ENCODE assay signal across 25 cellular contexts in genomic region chr5:144684899-144685298, GRCh38.
"Had no signal": no experiment of that assay in that cellular context is flagged by ENCODE, and none has a peak within 500 bp of the region (broad histone marks: within the 10 kb centered on the region; RNA-seq: fewer than 3 reads in every experiment).

No MANE protein-coding gene starts in this region.

- H3K36me3 Mint-ChIP-seq: naive thymus-derived CD4-positive, alpha-beta T cell; natural killer cell treated with Interleukin-12 subunit alpha and Interleukin-12 subunit beta and Interleukin-15 and Interleukin-18, amount 100 ng/mL, for 72 hours; stimulated activated effector memory CD8-positive, alpha-beta T cell treated with anti-CD3 and anti-CD28 coated beads, Interleukin-12 subunit alpha, Interleukin-12 subunit beta, amount 100 ng/mL, for 72 hours; type B pancreatic cell had no signal

- H3K27me3 Mint-ChIP-seq: naive thymus-derived CD4-positive, alpha-beta T cell; natural killer cell treated with Interleukin-12 subunit alpha and Interleukin-12 subunit beta and Interleukin-15 and Interleukin-18, amount 100 ng/mL, for 72 hours; progenitor cell of endocrine pancreas; stimulated activated naive CD8-positive, alpha-beta T cell treated with anti-CD3 and anti-CD28 coated beads, Interleukin-15, amount 100 ng/mL, for 72 hours; type B pancreatic cell had no signal

- H3K27ac ChIP-seq: left ventricle myocardium inferior, ovary, skin epidermis, tibial nerve, uterus had no signal

- H3K9me3 Mint-ChIP-seq: type B pancreatic cell had no signal

- H3K27me3 ChIP-seq: ovary, tibial nerve, uterus had no signal

- H3K4me1 ChIP-seq: left ventricle myocardium inferior, tibial nerve, uterus had no signal

- H3K4me3 ChIP-seq: left ventricle myocardium inferior, lung, mucosa of descending colon, ovary, skin epidermis, tibial nerve, uterus had no signal

- H3K36me3 ChIP-seq: left ventricle myocardium inferior, ovary, tibial nerve, uterus had no signal

- H3K4me1 Mint-ChIP-seq: naive thymus-derived CD4-positive, alpha-beta T cell; stimulated activated effector memory CD8-positive, alpha-beta T cell treated with anti-CD3 and anti-CD28 coated beads, Interleukin-12 subunit alpha, Interleukin-12 subunit beta, amount 100 ng/mL, for 72 hours; stimulated activated naive CD8-positive, alpha-beta T cell treated with anti-CD3 and anti-CD28 coated beads, Interleukin-15, amount 100 ng/mL, for 72 hours had no signal

- H3K9me3 ChIP-seq: mucosa of descending colon, ovary, tibial nerve, uterus had no signal

- ATAC-seq: mucosa of descending colon; naive thymus-derived CD4-positive, alpha-beta T cell; natural killer cell treated with Interleukin-12 subunit alpha and Interleukin-12 subunit beta and Interleukin-15 and Interleukin-18, amount 100 ng/mL, for 72 hours; right cardiac atrium; sciatic nerve; stimulated activated effector memory CD8-positive, alpha-beta T cell treated with anti-CD3 and anti-CD28 coated beads, Interleukin-12 subunit alpha, Interleukin-12 subunit beta, amount 100 ng/mL, for 72 hours; stimulated activated naive CD8-positive, alpha-beta T cell treated with anti-CD3 and anti-CD28 coated beads, Interleukin-15, amount 100 ng/mL, for 72 hours had no signal

- H3K4me3 Mint-ChIP-seq: naive thymus-derived CD4-positive, alpha-beta T cell; natural killer cell treated with Interleukin-12 subunit alpha and Interleukin-12 subunit beta and Interleukin-15 and Interleukin-18, amount 100 ng/mL, for 72 hours; stimulated activated effector memory CD8-positive, alpha-beta T cell treated with anti-CD3 and anti-CD28 coated beads, Interleukin-12 subunit alpha, Interleukin-12 subunit beta, amount 100 ng/mL, for 72 hours; stimulated activated naive CD8-positive, alpha-beta T cell treated with anti-CD3 and anti-CD28 coated beads, Interleukin-15, amount 100 ng/mL, for 72 hours; type B pancreatic cell had no signal

- H3K27ac Mint-ChIP-seq: naive thymus-derived CD4-positive, alpha-beta T cell; natural killer cell treated with Interleukin-12 subunit alpha and Interleukin-12 subunit beta and Interleukin-15 and Interleukin-18, amount 100 ng/mL, for 72 hours; progenitor cell of endocrine pancreas; stimulated activated effector memory CD8-positive, alpha-beta T cell treated with anti-CD3 and anti-CD28 coated beads, Interleukin-12 subunit alpha, Interleukin-12 subunit beta, amount 100 ng/mL, for 72 hours; stimulated activated naive CD8-positive, alpha-beta T cell treated with anti-CD3 and anti-CD28 coated beads, Interleukin-15, amount 100 ng/mL, for 72 hours; type B pancreatic cell had no signal

- DNase-seq: hippocampal formation; islet precursor cell; left ventricle myocardium inferior; midbrain; mucosa of descending colon; naive thymus-derived CD4-positive, alpha-beta T cell; ovary; retina; right cardiac atrium; stimulated activated CD4-positive, alpha-beta T cell treated with anti-CD3 and anti-CD28 coated beads, Interleukin-12 subunit alpha, Interleukin-12 subunit beta, amount 100 ng/mL, for 4 hours; stimulated activated CD4-positive, alpha-beta T cell treated with anti-CD3 and anti-CD28 coated beads, Interleukin-15, amount 100 ng/mL, for 24 hours; stimulated activated CD4-positive, alpha-beta T cell treated with anti-CD3 and anti-CD28 coated beads, Interleukin-2, amount 100 ng/mL, for 24 hours; stimulated activated CD4-positive, alpha-beta T cell treated with anti-CD3 and anti-CD28 coated beads, Interleukin-4, amount 100 ng/mL, for 1 hour; stimulated activated naive CD4-positive, alpha-beta T cell treated with Interleukin-2 at 50 U/mL for 16 hours; stimulated activated naive CD8-positive, alpha-beta T cell treated with anti-CD3 and anti-CD28 coated beads, Interleukin-15, amount 100 ng/mL, for 72 hours; substantia nigra; uterus had no signal
